In the genomic region with DNA sequence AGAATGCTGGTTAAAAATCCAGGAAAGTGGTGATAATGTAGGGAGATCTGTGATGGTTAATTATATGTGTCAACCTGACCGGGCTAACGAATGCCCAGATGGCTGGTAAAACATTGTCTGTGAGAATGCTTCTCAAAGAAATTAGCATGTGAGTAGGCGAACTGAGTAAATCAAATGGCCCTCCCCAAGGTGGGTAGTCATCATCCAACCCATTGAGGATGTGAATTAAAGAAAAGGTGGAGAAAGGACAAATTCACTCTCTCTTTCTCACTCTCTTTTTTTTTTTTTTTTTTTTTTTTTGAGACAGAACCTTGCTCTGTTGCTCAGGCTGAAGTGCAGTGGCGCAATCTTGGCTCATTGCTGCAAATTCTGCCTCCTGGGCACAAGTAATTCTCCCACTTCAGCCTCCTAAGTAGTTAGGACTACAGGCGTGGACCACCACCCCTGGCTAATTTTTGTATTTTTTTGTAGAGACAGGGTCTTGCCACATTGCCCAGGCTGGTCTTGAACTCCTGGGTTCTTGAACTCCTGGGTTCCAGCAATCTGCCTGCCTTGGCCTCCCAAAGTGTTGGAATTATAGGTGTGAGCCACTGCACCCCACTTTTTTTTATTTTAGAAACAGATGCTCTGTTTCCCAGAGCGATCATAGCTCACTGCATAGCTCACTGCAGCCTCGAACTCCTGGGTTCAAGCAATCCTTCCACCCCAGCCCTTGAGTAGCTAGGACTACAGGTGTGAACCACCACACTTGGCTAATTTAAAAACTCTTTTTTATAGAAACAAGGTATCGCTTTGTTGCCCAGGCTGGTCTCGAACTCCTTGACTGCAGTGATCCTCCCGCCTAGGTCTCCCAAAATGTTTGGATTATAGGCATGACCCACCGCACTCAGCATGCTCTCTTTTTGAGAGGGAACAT, we compare ENCODE assay signal across 1 cellular context.
TF ChIP-seq lines count a peak whose summit lies in the region.

No MANE protein-coding gene starts in this region.

TF ChIP-seq in K562, 482 proteins besides CTCF, POLR2A, EP300 and RAD21:
- TF ChIP-seq ZC3H11A (IDR thresholded peaks at IDR 0.05; ENCODE audit: low read depth, low read length) (no peak), PURB (CRISPR knock-in tag; IDR thresholded peaks at IDR 0.05; ENCODE audit: low read depth) (no peak), CBX8 (IDR thresholded peaks at IDR 0.05; ENCODE audit: borderline replicate concordance, extremely low read depth, low read depth, low read length, poor library complexity, severe bottlenecking) (no peak), ZNF79 (CRISPR knock-in tag; IDR thresholded peaks at IDR 0.05; ENCODE audit: low read depth) (no peak), ZNF780A (CRISPR knock-in tag; IDR thresholded peaks at IDR 0.05) (no peak), HOXB6 (CRISPR knock-in tag; IDR thresholded peaks at IDR 0.05; ENCODE audit: borderline replicate concordance) (no peak), NR2C1 (IDR thresholded peaks at IDR 0.05) (no peak), NR2C1 (tag; IDR thresholded peaks at IDR 0.05) (no peak)
- TF ChIP-seq, protein P1, sequence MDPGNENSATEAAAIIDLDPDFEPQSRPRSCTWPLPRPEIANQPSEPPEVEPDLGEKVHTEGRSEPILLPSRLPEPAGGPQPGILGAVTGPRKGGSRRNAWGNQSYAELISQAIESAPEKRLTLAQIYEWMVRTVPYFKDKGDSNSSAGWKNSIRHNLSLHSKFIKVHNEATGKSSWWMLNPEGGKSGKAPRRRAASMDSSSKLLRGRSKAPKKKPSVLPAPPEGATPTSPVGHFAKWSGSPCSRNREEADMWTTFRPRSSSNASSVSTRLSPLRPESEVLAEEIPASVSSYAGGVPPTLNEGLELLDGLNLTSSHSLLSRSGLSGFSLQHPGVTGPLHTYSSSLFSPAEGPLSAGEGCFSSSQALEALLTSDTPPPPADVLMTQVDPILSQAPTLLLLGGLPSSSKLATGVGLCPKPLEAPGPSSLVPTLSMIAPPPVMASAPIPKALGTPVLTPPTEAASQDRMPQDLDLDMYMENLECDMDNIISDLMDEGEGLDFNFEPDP (CRISPR knock-in tag; IDR thresholded peaks at IDR 0.05), result no peak
- TF ChIP-seq, protein P2, sequence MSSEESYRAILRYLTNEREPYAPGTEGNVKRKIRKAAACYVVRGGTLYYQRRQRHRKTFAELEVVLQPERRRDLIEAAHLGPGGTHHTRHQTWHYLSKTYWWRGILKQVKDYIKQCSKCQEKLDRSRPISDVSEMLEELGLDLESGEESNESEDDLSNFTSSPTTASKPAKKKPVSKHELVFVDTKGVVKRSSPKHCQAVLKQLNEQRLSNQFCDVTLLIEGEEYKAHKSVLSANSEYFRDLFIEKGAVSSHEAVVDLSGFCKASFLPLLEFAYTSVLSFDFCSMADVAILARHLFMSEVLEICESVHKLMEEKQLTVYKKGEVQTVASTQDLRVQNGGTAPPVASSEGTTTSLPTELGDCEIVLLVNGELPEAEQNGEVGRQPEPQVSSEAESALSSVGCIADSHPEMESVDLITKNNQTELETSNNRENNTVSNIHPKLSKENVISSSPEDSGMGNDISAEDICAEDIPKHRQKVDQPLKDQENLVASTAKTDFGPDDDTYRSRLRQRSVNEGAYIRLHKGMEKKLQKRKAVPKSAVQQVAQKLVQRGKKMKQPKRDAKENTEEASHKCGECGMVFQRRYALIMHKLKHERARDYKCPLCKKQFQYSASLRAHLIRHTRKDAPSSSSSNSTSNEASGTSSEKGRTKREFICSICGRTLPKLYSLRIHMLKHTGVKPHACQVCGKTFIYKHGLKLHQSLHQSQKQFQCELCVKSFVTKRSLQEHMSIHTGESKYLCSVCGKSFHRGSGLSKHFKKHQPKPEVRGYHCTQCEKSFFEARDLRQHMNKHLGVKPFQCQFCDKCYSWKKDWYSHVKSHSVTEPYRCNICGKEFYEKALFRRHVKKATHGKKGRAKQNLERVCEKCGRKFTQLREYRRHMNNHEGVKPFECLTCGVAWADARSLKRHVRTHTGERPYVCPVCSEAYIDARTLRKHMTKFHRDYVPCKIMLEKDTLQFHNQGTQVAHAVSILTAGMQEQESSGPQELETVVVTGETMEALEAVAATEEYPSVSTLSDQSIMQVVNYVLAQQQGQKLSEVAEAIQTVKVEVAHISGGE (CRISPR knock-in tag; IDR thresholded peaks at IDR 0.05), result no peak
- TF ChIP-seq, protein P3, sequence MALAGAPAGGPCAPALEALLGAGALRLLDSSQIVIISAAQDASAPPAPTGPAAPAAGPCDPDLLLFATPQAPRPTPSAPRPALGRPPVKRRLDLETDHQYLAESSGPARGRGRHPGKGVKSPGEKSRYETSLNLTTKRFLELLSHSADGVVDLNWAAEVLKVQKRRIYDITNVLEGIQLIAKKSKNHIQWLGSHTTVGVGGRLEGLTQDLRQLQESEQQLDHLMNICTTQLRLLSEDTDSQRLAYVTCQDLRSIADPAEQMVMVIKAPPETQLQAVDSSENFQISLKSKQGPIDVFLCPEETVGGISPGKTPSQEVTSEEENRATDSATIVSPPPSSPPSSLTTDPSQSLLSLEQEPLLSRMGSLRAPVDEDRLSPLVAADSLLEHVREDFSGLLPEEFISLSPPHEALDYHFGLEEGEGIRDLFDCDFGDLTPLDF (CRISPR knock-in tag; IDR thresholded peaks at IDR 0.05), result no peak
